ENCODE assay signal across 8 cellular contexts in the genomic region with DNA sequence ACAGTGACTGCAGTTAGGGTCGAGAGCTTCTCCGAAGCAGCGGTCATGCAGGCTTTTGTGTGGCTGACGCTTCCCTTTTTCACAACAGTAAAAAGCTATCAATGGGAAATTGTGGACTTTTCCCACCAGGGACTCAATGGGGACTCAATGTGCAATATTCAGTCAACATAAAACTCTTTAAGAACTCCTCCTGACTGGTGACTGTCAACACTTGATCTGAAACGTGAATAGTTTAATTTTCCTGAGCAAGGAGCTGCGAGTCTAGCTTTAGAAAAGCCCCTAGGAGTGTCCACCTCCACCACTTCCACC. TPM values are rescaled to one million over a fixed set of nuclear protein-coding genes. Genes with fewer than 3 reads are reported as not detected.
DNase-seq lines count a peak whose midpoint lies in the region; ATAC-seq and TF ChIP-seq lines count a peak whose summit lies in the region.

No MANE protein-coding gene starts in this region.

- H3K4me3 ChIP-seq in left ventricle myocardium inferior (peak overlapping the region; percentile 99), lower lobe of right lung (peak overlapping the region; percentile 97), urinary bladder (ENCODE audit: low read depth, low read length) (peak overlapping the region; percentile 74)

- H3K9me3 ChIP-seq in left ventricle myocardium inferior (replicated peaks): no peaks in the 10 kb centered on the region
- no peaks in the 10 kb centered on the region for H3K9me3 ChIP-seq in lower lobe of right lung

- H3K4me1 ChIP-seq in left ventricle myocardium inferior: peaks cover 43% of the 10 kb centered on the region
- peaks cover 26% of the 10 kb centered on the region for H3K4me1 ChIP-seq in lower lobe of right lung
- peaks cover 3% of the 10 kb centered on the region for H3K4me1 ChIP-seq in urinary bladder (ENCODE audit: insufficient read depth)

- ATAC-seq in Right ventricle myocardium superior (ENCODE audit: poor library complexity) (no peak), lower lobe of right lung (no peak), HG03469 (IDR thresholded peaks at IDR 0.05; ENCODE audit: unreplicated experiment) (no peak), GM18502 (IDR thresholded peaks at IDR 0.05; ENCODE audit: poor library complexity, unreplicated experiment) (no peak)
- ATAC-seq in activated naive CD4-positive, alpha-beta T cell treated with anti-CD3 and anti-CD28 coated beads, Interleukin-2, amount 50 U/mL, for 72 hours: no peak

- H3K27ac ChIP-seq in left ventricle myocardium inferior (replicated peaks): no peak overlapping the region
- H3K27ac ChIP-seq in lower lobe of right lung: peak overlapping the region; percentile 80
- H3K27ac ChIP-seq in urinary bladder (ENCODE audit: low read depth): no peak overlapping the region

- H3K36me3 ChIP-seq in left ventricle myocardium inferior: peaks cover 19% of the 10 kb centered on the region
- H3K36me3 ChIP-seq in lower lobe of right lung: peaks cover 10% of the 10 kb centered on the region
- no peaks in the 10 kb centered on the region for H3K36me3 ChIP-seq in urinary bladder (ENCODE audit: insufficient read depth)

- TF ChIP-seq CTCF in left ventricle myocardium inferior (IDR thresholded peaks at IDR 0.05; ENCODE audit: borderline replicate concordance): no peak
- TF ChIP-seq CTCF in lower lobe of right lung (IDR thresholded peaks at IDR 0.05): no peak

- no peaks in the 10 kb centered on the region for H3K9me3 Mint-ChIP-seq in activated naive CD4-positive, alpha-beta T cell treated with anti-CD3 and anti-CD28 coated beads, Interleukin-2, amount 50 U/mL, for 72 hours

- H3K27me3 ChIP-seq in left ventricle myocardium inferior (ENCODE audit: low read depth) (peaks cover 21% of the 10 kb centered on the region), lower lobe of right lung (ENCODE audit: low read depth) (peaks cover 17% of the 10 kb centered on the region)

- 80% methylated on average over 6 of the region's 6 CpGs for WGBS in urinary bladder

- peak overlapping the region; percentile 90 to 95 for H3K27ac Mint-ChIP-seq in activated naive CD4-positive, alpha-beta T cell treated with anti-CD3 and anti-CD28 coated beads, Interleukin-2, amount 50 U/mL, for 72 hours

- H3K36me3 Mint-ChIP-seq in activated naive CD4-positive, alpha-beta T cell treated with anti-CD3 and anti-CD28 coated beads, Interleukin-2, amount 50 U/mL, for 72 hours: peaks cover 15 to 18% of the 10 kb centered on the region in 2 donors

- intact Hi-C loops in left ventricle myocardium inferior (cut with micrococcal nuclease) (no loop called here), Right ventricle myocardium superior (cut with DNase I) (no loop called here), lower lobe of right lung (cut with DNase I) (no loop called here)

- DNase-seq in left ventricle myocardium inferior (no peak), Right ventricle myocardium superior (no peak), lower lobe of right lung (no peak), DMS53 (lab: John Stamatoyannopoulos, UW) (no peak)
- DNase-seq in activated naive CD4-positive, alpha-beta T cell treated with anti-CD3 and anti-CD28 coated beads, Interleukin-2, amount 50 U/mL, for 72 hours (ENCODE audit: low spot score in 2 of 2): no peak

RNA-seq across cellular contexts. Expression of gene EXOC3, which starts 28.7 kb away (rescaled TPM):
- 46.2 TPM for total RNA-seq in left ventricle myocardium inferior
- total RNA-seq in Right ventricle myocardium superior: 46.4 TPM
- 100 to 1,000 TPM in 1 of 2 donors, 10 to 100 TPM in 1; 83.8 to 101 TPM for total RNA-seq in activated naive CD4-positive, alpha-beta T cell treated with anti-CD3 and anti-CD28 coated beads, Interleukin-2, amount 50 U/mL, for 72 hours
- total RNA-seq in lower lobe of right lung: 58.9 TPM
- 31.7 TPM for total RNA-seq in urinary bladder
- polyA plus RNA-seq in urinary bladder: 61.4 TPM

RNA-seq across cellular contexts. Expression of gene SLC9A3, which starts 52.5 kb away (rescaled TPM):
- total RNA-seq in left ventricle myocardium inferior (0.91 TPM), Right ventricle myocardium superior (0.91 TPM), lower lobe of right lung (1.1 TPM), urinary bladder (2.1 TPM)
- total RNA-seq in activated naive CD4-positive, alpha-beta T cell treated with anti-CD3 and anti-CD28 coated beads, Interleukin-2, amount 50 U/mL, for 72 hours: 1 to 10 TPM; 1.6 to 2.0 TPM
- 2.8 TPM for polyA plus RNA-seq in urinary bladder
